Comparison of ENCODE assay signal across 26 cellular contexts in the genomic region with DNA sequence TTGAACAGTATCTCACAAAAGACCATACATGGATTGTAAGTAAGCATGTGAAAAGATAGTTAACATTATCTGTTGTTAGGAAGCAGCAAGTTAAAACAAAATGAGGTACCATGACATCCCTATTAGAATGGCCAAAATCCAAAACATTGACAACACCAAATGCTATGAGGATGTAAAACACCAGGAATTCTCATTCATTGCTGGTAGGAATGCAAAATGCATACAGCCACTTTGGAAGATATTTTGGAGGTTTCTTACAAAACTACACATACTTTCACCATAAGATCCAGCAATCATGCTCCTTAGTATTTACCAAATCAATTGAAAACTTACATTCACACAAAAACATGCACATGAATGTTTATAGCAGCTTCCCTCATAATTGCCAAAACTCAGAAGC. TPM values are rescaled to one million over a fixed set of nuclear protein-coding genes. Genes with fewer than 3 reads are reported as not detected.
"Had no signal": no experiment of that assay in that cellular context is flagged by ENCODE, and none has a peak within 500 bp of the region (broad histone marks: within the 10 kb centered on the region; RNA-seq: fewer than 3 reads in every experiment).

No MANE protein-coding gene starts in this region.

- H3K27ac Mint-ChIP-seq: activated CD8-positive, alpha-beta T cell treated with anti-CD3 and anti-CD28 coated beads, Interleukin-2, amount 10 ng/mL, durations not matched to agents 7 days and 5 days; activated naive CD4-positive, alpha-beta T cell treated with anti-CD3 and anti-CD28 coated beads, Interleukin-2, amount 50 U/mL, for 24 hours; brain; T-helper 1 cell treated with Interleukin-12 subunit alpha and Interleukin-12 subunit beta and Interleukin-4 antibody, amounts not matched to agents 30 μg/mL and 1 μg/mL, for 36 hours had no signal

- H3K4me3 Mint-ChIP-seq: activated CD8-positive, alpha-beta T cell treated with anti-CD3 and anti-CD28 coated beads, Interleukin-2, amount 10 ng/mL, durations not matched to agents 7 days and 5 days; activated naive CD4-positive, alpha-beta T cell treated with anti-CD3 and anti-CD28 coated beads, Interleukin-2, amount 50 U/mL, for 24 hours; brain; central memory CD8-positive, alpha-beta T cell; T-helper 1 cell treated with Interleukin-12 subunit alpha and Interleukin-12 subunit beta and Interleukin-4 antibody, amounts not matched to agents 30 μg/mL and 1 μg/mL, for 36 hours had no signal

- H3K36me3 ChIP-seq: ascending aorta, MG63, Peyer's patch, SJSA1 had no signal

- H3K27ac ChIP-seq: ascending aorta, Peyer's patch, RWPE1, SJSA1 had no signal

- ATAC-seq: activated CD8-positive, alpha-beta T cell treated with anti-CD3 and anti-CD28 coated beads, Interleukin-2, amount 10 ng/mL, durations not matched to agents 7 days and 5 days; SK-N-SH treated with all-trans-retinoic acid at 6 μM for 48 hours had no signal

- H3K27me3 Mint-ChIP-seq: activated naive CD4-positive, alpha-beta T cell treated with anti-CD3 and anti-CD28 coated beads, Interleukin-2, amount 50 U/mL, for 24 hours; brain; central memory CD8-positive, alpha-beta T cell had no signal

- H3K9me3 ChIP-seq: SJSA1 had no signal

- DNase-seq: activated CD4-positive, alpha-beta T cell treated with anti-CD3 and anti-CD28 coated beads for 48 hours; activated CD4-positive, alpha-beta T cell treated with anti-CD3 and anti-CD28 coated beads, Interleukin-2, amount 50 U/mL, for 4 hours; activated CD4-positive, CD25-positive, alpha-beta regulatory T cell treated with anti-CD3 and anti-CD28 coated beads, Interleukin-2, amount 50 U/mL, for 72 hours; activated CD8-positive, alpha-beta memory T cell treated with anti-CD3 and anti-CD28 coated beads, Interleukin-2, amount 50 U/mL, for 48 hours; activated CD8-positive, alpha-beta T cell treated with anti-CD3 and anti-CD28 coated beads, Interleukin-2, amount 10 ng/mL, durations not matched to agents 7 days and 5 days; activated T-cell treated with anti-CD3 and anti-CD28 coated beads, Interleukin-2, amount 50 U/mL, for 1 hour; amniotic stem cell; MG63; MV-4-11; NCI-H1105; NCI-H1436; NCI-H1694 treated with DMSO at 0.1 percent for 48 hours; NCI-H2029 treated with DMSO at 0.1 percent for 48 hours; NCI-H446; NCI-H524; Peyer's patch; SHP77; SW 1271 had no signal

- H3K4me1 Mint-ChIP-seq: central memory CD8-positive, alpha-beta T cell had no signal

- H3K4me3 ChIP-seq: ascending aorta, MG63, Peyer's patch, SJSA1 had no signal

- H3K27me3 ChIP-seq: ascending aorta, MG63, Peyer's patch, SJSA1 had no signal

RNA-seq across cellular contexts. Expression of gene ICOS, which starts 30.9 kb away (rescaled TPM):
- total RNA-seq: ascending aorta, SJSA1 had no signal

RNA-seq across cellular contexts. Expression of gene CTLA4, which starts 38.1 kb away (rescaled TPM):
- total RNA-seq: ascending aorta, SJSA1 had no signal
